Comparison of ENCODE assay signal across 37 cellular contexts in genomic region chr3:35071768-35072167, GRCh38.
"Had no signal": no experiment of that assay in that cellular context is flagged by ENCODE, and none has a peak within 500 bp of the region (broad histone marks: within the 10 kb centered on the region; RNA-seq: fewer than 3 reads in every experiment).

No MANE protein-coding gene starts in this region.

- H3K27ac ChIP-seq: brain microvascular endothelial cell, PC-9, RWPE1, VCaP had no signal

- DNase-seq: activated B cell treated with CpG ODN at 0.5 μM for 24 hours; activated CD4-positive, alpha-beta memory T cell treated with anti-CD3 and anti-CD28 coated beads for 36 hours; activated CD4-positive, alpha-beta T cell treated with anti-CD3 and anti-CD28 coated beads for 4 hours; activated CD4-positive, alpha-beta T cell treated with anti-CD3 and anti-CD28 coated beads, Interleukin-2, amount 50 U/mL, for 1 hour; activated CD4-positive, CD25-positive, alpha-beta regulatory T cell treated with anti-CD3 and anti-CD28 coated beads, Interleukin-2, amount 50 U/mL, for 72 hours; activated CD8-positive, alpha-beta memory T cell treated with anti-CD3 and anti-CD28 coated beads, Interleukin-2, amount 50 U/mL, for 4 hours; activated gamma-delta T cell treated with Interleukin-2 at 50 U/mL for 16 hours; activated naive CD4-positive, alpha-beta T cell treated with anti-CD3 and anti-CD28 coated beads for 36 hours; activated naive CD8-positive, alpha-beta T cell treated with anti-CD3 and anti-CD28 coated beads for 36 hours; activated T-cell treated with anti-CD3 and anti-CD28 coated beads for 4 hours; activated T-cell treated with anti-CD3 and anti-CD28 coated beads, Interleukin-2, amount 50 U/mL, for 4 hours; amniotic stem cell; aorta; brain microvascular endothelial cell; central memory CD4-positive, alpha-beta T cell; Karpas-422; KBM-7; NCI-H1092 treated with DMSO at 0.1 percent for 48 hours; NCI-H1417; NCI-H146; NCI-H187; NCI-H2029 treated with DMSO at 0.1 percent for 48 hours; NCI-H2107; NCI-H226; NCI-H446 treated with DMSO at 0.1 percent for 48 hours; NCI-H524; NCI-H69; PC-9; SIG-M5; SW 1271; T-helper 1 cell; T-helper 2 cell; T-helper 9 cell had no signal

- H3K27me3 ChIP-seq: brain microvascular endothelial cell had no signal

- H3K4me3 ChIP-seq: PC-9 had no signal

- H3K36me3 ChIP-seq: brain microvascular endothelial cell had no signal

- H3K4me2 ChIP-seq: PC-9 had no signal

- ATAC-seq: activated T-cell treated with anti-CD3 and anti-CD28 coated beads, Interleukin-2, amount 50 U/mL, for 4 hours; Right ventricle myocardium inferior had no signal

- H2AFZ ChIP-seq: PC-9 had no signal

- H3K27ac Mint-ChIP-seq: activated B cell treated with CpG ODN at 0.5 μM for 24 hours; activated CD4-positive, alpha-beta memory T cell treated with anti-CD3 and anti-CD28 coated beads for 36 hours; activated naive CD4-positive, alpha-beta T cell treated with anti-CD3 and anti-CD28 coated beads for 36 hours; activated naive CD8-positive, alpha-beta T cell treated with anti-CD3 and anti-CD28 coated beads for 36 hours; activated T-helper 1 cell treated with anti-CD3 and anti-CD28 coated beads, Interleukin-12 subunit alpha, Interleukin-12 subunit beta, Interleukin-2, Interleukin-4 antibody, amounts not matched to agents 30 ng/mL and 10 ng/mL and 1 ng/mL, durations not matched to agents 14 hours and 24 hours and 36 hours had no signal

- H3K9me3 Mint-ChIP-seq: activated B cell treated with CpG ODN at 0.5 μM for 24 hours; activated naive CD4-positive, alpha-beta T cell treated with anti-CD3 and anti-CD28 coated beads for 36 hours; activated naive CD8-positive, alpha-beta T cell treated with anti-CD3 and anti-CD28 coated beads for 36 hours; activated T-helper 1 cell treated with anti-CD3 and anti-CD28 coated beads, Interleukin-12 subunit alpha, Interleukin-12 subunit beta, Interleukin-2, Interleukin-4 antibody, amounts not matched to agents 30 ng/mL and 10 ng/mL and 1 ng/mL, durations not matched to agents 14 hours and 24 hours and 36 hours had no signal

- H3K36me3 Mint-ChIP-seq: activated CD4-positive, alpha-beta memory T cell treated with anti-CD3 and anti-CD28 coated beads for 36 hours; activated naive CD8-positive, alpha-beta T cell treated with anti-CD3 and anti-CD28 coated beads for 36 hours had no signal
